In genomic region chr15:56233549-56233948, GRCh38 we compare ENCODE assay signal across 24 cellular contexts.
"Had no signal": no experiment of that assay in that cellular context is flagged by ENCODE, and none has a peak within 500 bp of the region (broad histone marks: within the 10 kb centered on the region; RNA-seq: fewer than 3 reads in every experiment).

No MANE protein-coding gene starts in this region.

- FAIRE-seq: endometrium, keratinocyte had no signal

- H3K4me3 ChIP-seq: gastrocnemius medialis, lower lobe of right lung, smooth muscle cell, suprapubic skin, transverse colon, upper lobe of right lung, uterus had no signal

- H3K27me3 Mint-ChIP-seq: effector memory CD8-positive, alpha-beta T cell; progenitor cell of endocrine pancreas had no signal

- H3K36me3 ChIP-seq: lower lobe of right lung, neutrophil, upper lobe of right lung, uterus had no signal

- H3K4me3 Mint-ChIP-seq: effector memory CD8-positive, alpha-beta T cell; natural killer cell had no signal

- ATAC-seq: effector memory CD8-positive, alpha-beta T cell; gastrocnemius medialis; left ventricle myocardium superior; lower lobe of right lung; natural killer cell; sciatic nerve; upper lobe of right lung had no signal

- DNase-seq: cortex of kidney; effector memory CD8-positive, alpha-beta T cell; foreskin fibroblast; gastrocnemius medialis; head of caudate nucleus; left ventricle myocardium superior; lower lobe of right lung; natural killer cell; stimulated activated CD4-positive, alpha-beta T cell treated with anti-CD3 and anti-CD28 coated beads, Interleukin-12 subunit alpha, Interleukin-12 subunit beta, amount 100 ng/mL, for 4 hours; stimulated activated CD4-positive, alpha-beta T cell treated with anti-CD3 and anti-CD28 coated beads, Interleukin-1b, Interleukin-23, amount 100 ng/mL, for 48 hours; stimulated activated CD4-positive, alpha-beta T cell treated with anti-CD3 and anti-CD28 coated beads, Interleukin-4, amount 100 ng/mL, for 1 hour; stimulated activated CD8-positive, alpha-beta memory T cell treated with anti-CD3 and anti-CD28 coated beads, Interleukin-4, amount 100 ng/mL, for 48 hours; stimulated activated naive CD4-positive, alpha-beta T cell treated with Interleukin-2 at 50 U/mL for 16 hours; transverse colon; upper lobe of right lung; uterus had no signal

- H3K27me3 ChIP-seq: gastrocnemius medialis, neutrophil, suprapubic skin, transverse colon, upper lobe of right lung, uterus had no signal

- H3K27ac ChIP-seq: gastrocnemius medialis, lower lobe of right lung, neutrophil, parathyroid adenoma, suprapubic skin, transverse colon, upper lobe of right lung, uterus had no signal

- H3K27ac Mint-ChIP-seq: progenitor cell of endocrine pancreas had no signal

- H3K4me2 ChIP-seq: smooth muscle cell had no signal

- H3K4me1 ChIP-seq: parathyroid adenoma, suprapubic skin, upper lobe of right lung, uterus had no signal

- H3K9ac ChIP-seq: parathyroid adenoma had no signal

- H2AFZ ChIP-seq: parathyroid adenoma had no signal
